Comparison of ENCODE assay signal across 14 cellular contexts in genomic region chr3:157502916-157503620, GRCh38. TPM values are rescaled to one million over a fixed set of nuclear protein-coding genes. Genes with fewer than 3 reads are reported as not detected.
DNase-seq lines count a peak whose midpoint lies in the region; ATAC-seq and TF ChIP-seq lines count a peak whose summit lies in the region.
"Had no signal": no experiment of that assay in that cellular context is flagged by ENCODE, and none has a peak within 500 bp of the region (broad histone marks: within the 10 kb centered on the region; RNA-seq: fewer than 3 reads in every experiment).

Gene VEPH1 (minus strand): TSS chr3:157503416. CDS start chr3:157495349, 8,067 bp downstream.

- DNase-seq in LHCN-M2 (ENCODE audit: low read depth) (peak; percentile 94), choroid plexus epithelial cell (ENCODE audit: low read depth) (peak; percentile 75), left colon (peak; percentile 23 to 29), Kasumi-1 (lab: John Stamatoyannopoulos, UW) (no peak)
- DNase-seq in activated CD4-positive, alpha-beta T cell treated with anti-CD3 and anti-CD28 coated beads for 1 hour: no peak
- DNase-seq: activated T-cell treated with anti-CD3 and anti-CD28 coated beads, Interleukin-2, amount 50 U/mL, for 1 hour; heart right ventricle; naive thymus-derived CD8-positive, alpha-beta T cell; NCI-H1930; stimulated activated CD4-positive, alpha-beta T cell treated with anti-CD3 and anti-CD28 coated beads, Interleukin-2, amount 100 ng/mL, for 48 hours; stimulated activated naive CD8-positive, alpha-beta T cell treated with anti-CD3 and anti-CD28 coated beads, Interleukin-15, amount 100 ng/mL, for 72 hours had no signal

- intact Hi-C loops in left colon (cut with DNase I, micrococcal nuclease): no loop called here

- no peak for TF ChIP-seq CTCF in choroid plexus epithelial cell (conservative IDR thresholded peaks at IDR 0.05; ENCODE audit: low read depth, low read length)

- ATAC-seq in left colon (peak; percentile 45), HG02678 (IDR thresholded peaks at IDR 0.05; ENCODE audit: unreplicated experiment) (no peak), HG03280 (IDR thresholded peaks at IDR 0.05; ENCODE audit: unreplicated experiment) (no peak)
- ATAC-seq: heart right ventricle; naive thymus-derived CD8-positive, alpha-beta T cell; stimulated activated naive CD8-positive, alpha-beta T cell treated with anti-CD3 and anti-CD28 coated beads, Interleukin-15, amount 100 ng/mL, for 72 hours had no signal

- H3K27ac ChIP-seq in temporal lobe (ENCODE audit: low read depth, low read length): no peak within 1 kb of the TSS
- H3K27ac ChIP-seq: heart right ventricle had no signal

- no peak within 1 kb of the TSS for H3K4me3 ChIP-seq in choroid plexus epithelial cell (ENCODE audit: low read depth, low read length)
- H3K4me3 ChIP-seq: heart right ventricle had no signal

RNA-seq across cellular contexts. Expression of gene VEPH1, which starts in this region (rescaled TPM):
- 49.0 and 49.6 TPM in 2 replicates for total RNA-seq in LHCN-M2 (2014; rRNA removed)
- 9.2 TPM for polyA plus RNA-seq in LHCN-M2 (2012)
- 1 to 10 TPM; 4.2 to 7.8 TPM for total RNA-seq in left colon
- 14.3 TPM for total RNA-seq in temporal lobe
- total RNA-seq: naive thymus-derived CD8-positive, alpha-beta T cell had no signal
- polyA plus RNA-seq: naive thymus-derived CD8-positive, alpha-beta T cell had no signal

Comparison
In these comparisons a context has a peak if more than half of its experiments do, and no peak if none do; other contexts are left out.
1. DNase-seq: peak in LHCN-M2 (single experiment), choroid plexus epithelial cell (single experiment) and left colon (2 of 2); none in activated CD4-positive, alpha-beta T cell treated with anti-CD3 and anti-CD28 coated beads for 1 hour (single experiment) and Kasumi-1 (0 of 2).